ENCODE assay signal across 8 cellular contexts in genomic region chr15:79820176-79820575, GRCh38.
"Had no signal": no experiment of that assay in that cellular context is flagged by ENCODE, and none has a peak within 500 bp of the region (broad histone marks: within the 10 kb centered on the region; RNA-seq: fewer than 3 reads in every experiment).

No MANE protein-coding gene starts in this region.

- FAIRE-seq: HTR-8/SVneo had no signal

- DNase-seq: H7, IMR-90, KBM-7 had no signal

- H2AFZ ChIP-seq: GM23338 had no signal

- H3K4me3 Mint-ChIP-seq: GM23338 had no signal

- H3K9ac ChIP-seq: KMS-11 had no signal

- H3K27ac Mint-ChIP-seq: GM23338 had no signal

- H3K4me1 ChIP-seq: HAP-1 had no signal

- H3K36me3 ChIP-seq: HAP-1 had no signal

- H3K27ac ChIP-seq: KMS-11 had no signal

- H3K4me2 ChIP-seq: GM23338, KMS-11 had no signal

- ATAC-seq: GM23338, HCT116 had no signal

- H3K4me3 ChIP-seq: GM23338, HAP-1 had no signal
